Comparison of ENCODE assay signal across 8 cellular contexts in genomic region chr6:16239798-16240123, GRCh38. TPM values are rescaled to one million over a fixed set of nuclear protein-coding genes. Genes with fewer than 3 reads are reported as not detected.
A peak's percentile ranks its signal among the peaks of the same experiment; 100 is the strongest.
DNase-seq lines count a peak whose midpoint lies in the region; ATAC-seq, FAIRE-seq and TF ChIP-seq lines count a peak whose summit lies in the region.

No MANE protein-coding gene starts in this region.

- H3K9me3 ChIP-seq in astrocyte (ENCODE audit: insufficient read depth, low read depth, low read length) (no peaks in the 10 kb centered on the region), upper lobe of left lung (no peaks in the 10 kb centered on the region), thyroid gland (no peaks in the 10 kb centered on the region)

- H3K4me3 ChIP-seq in astrocyte (ENCODE audit: insufficient read depth, low read depth, low read length) (peak overlapping the region; percentile 69), upper lobe of left lung (peak overlapping the region in 3 of 4 donors; percentile 71 to 79 (median 71)), thyroid gland (replicated peaks in 1 of 3) (peak overlapping the region in 1 of 3 donors; percentile 71)

- H2AFZ ChIP-seq in astrocyte (ENCODE audit: low read depth, low read length): no peak overlapping the region

- TF ChIP-seq CTCF in astrocyte (IDR thresholded peaks at IDR 0.05; ENCODE audit: insufficient read depth, low read depth, low read length) (no peak), upper lobe of left lung (IDR thresholded peaks at IDR 0.05) (no peak), thyroid gland (IDR thresholded peaks at IDR 0.05) (no peak)

- no peak for FAIRE-seq in astrocyte (lab: Jason Lieb, UNC)

- no peaks in the 10 kb centered on the region for H3K27me3 ChIP-seq in astrocyte (ENCODE audit: insufficient read depth, low read length)
- H3K27me3 ChIP-seq in upper lobe of left lung: no peaks in the 10 kb centered on the region
- H3K27me3 ChIP-seq in thyroid gland: no peaks in the 10 kb centered on the region

- no peaks in the 10 kb centered on the region for H3K79me2 ChIP-seq in astrocyte (ENCODE audit: insufficient read depth, low read length)

- H3K4me1 ChIP-seq in astrocyte (ENCODE audit: insufficient read depth, low read length): peaks cover 33% of the 10 kb centered on the region
- peaks cover 19 to 43% (median 27%) of the 10 kb centered on the region in 4 donors for H3K4me1 ChIP-seq in upper lobe of left lung
- peaks cover 5 to 19% of the 10 kb centered on the region in 2 donors for H3K4me1 ChIP-seq in thyroid gland

- TF ChIP-seq EP300 in upper lobe of left lung (IDR thresholded peaks at IDR 0.05): no peak

- peaks cover 15% of the 10 kb centered on the region for H3K4me1 Mint-ChIP-seq in astrocyte (ENCODE audit: low read depth, unreplicated experiment)

- peaks cover 20% of the 10 kb centered on the region for H3K27me3 Mint-ChIP-seq in astrocyte (ENCODE audit: low read depth, unreplicated experiment)

- no peaks in the 10 kb centered on the region for H3K36me3 Mint-ChIP-seq in astrocyte (ENCODE audit: low read depth, unreplicated experiment)

- no peak overlapping the region for H3K9ac ChIP-seq in astrocyte (ENCODE audit: low read length)

- no peaks in the 10 kb centered on the region for H4K20me1 ChIP-seq in astrocyte (ENCODE audit: insufficient read depth, low read length)

- no peak overlapping the region for H3K4me3 Mint-ChIP-seq in astrocyte (ENCODE audit: unreplicated experiment)

- intact Hi-C loops in Right ventricle myocardium superior (cut with DNase I): loop anchor here (5.0 kb wide), 1 partner anchor 38 kb away; no protein-coding TSS in a partner anchor
- intact Hi-C loops in left ventricle myocardium superior (cut with micrococcal nuclease): no loop called here
- intact Hi-C loops in thyroid gland (cut with DNase I): no loop called here

- H3K36me3 ChIP-seq in astrocyte (ENCODE audit: insufficient read depth, low read length) (no peaks in the 10 kb centered on the region), upper lobe of left lung (no peaks in the 10 kb centered on the region), thyroid gland (no peaks in the 10 kb centered on the region)

- peak; percentile 70 for ATAC-seq in Right ventricle myocardium superior (ENCODE audit: poor library complexity)
- no peak for ATAC-seq in left ventricle myocardium superior
- ATAC-seq in upper lobe of left lung (ENCODE audit: low FRiP score in 2 of 2): peak in 1 of 2 donors; percentile 79
- ATAC-seq in HG02870 (IDR thresholded peaks at IDR 0.05; ENCODE audit: unreplicated experiment): no peak
- no peak for ATAC-seq in HG03378 (IDR thresholded peaks at IDR 0.05; ENCODE audit: unreplicated experiment)

- TF ChIP-seq POLR2A in upper lobe of left lung (IDR thresholded peaks at IDR 0.05) (no peak), thyroid gland (IDR thresholded peaks at IDR 0.05) (no peak)

- DNase-seq in Right ventricle myocardium superior (no peak), left ventricle myocardium superior (no peak), astrocyte (ENCODE audit: low read depth) (peak; percentile 58), lung microvascular endothelial cell (ENCODE audit: low read depth in 2 of 2) (peak; percentile 86 to 88), upper lobe of left lung (no peak), thyroid gland (no peak)

- H3K27ac Mint-ChIP-seq in astrocyte (ENCODE audit: unreplicated experiment): no peak overlapping the region

- no peak overlapping the region for H3K27ac ChIP-seq in astrocyte (ENCODE audit: low read depth, low read length)
- H3K27ac ChIP-seq in upper lobe of left lung: peak overlapping the region in 2 of 4 donors; percentile 48 to 83
- H3K27ac ChIP-seq in thyroid gland: peak overlapping the region in 1 of 3 donors; percentile 34

- H3K9me3 Mint-ChIP-seq in astrocyte (ENCODE audit: unreplicated experiment): no peaks in the 10 kb centered on the region

- 8 to 39% methylated on average over 5 of the region's 5 CpGs for WGBS in upper lobe of left lung, 2 donors
- 83 to 85% methylated on average over 3 to 5 of the region's 5 CpGs for WGBS in thyroid gland, 2 donors

- H3K4me2 ChIP-seq in astrocyte (ENCODE audit: low read length): peak overlapping the region; percentile 98

RNA-seq across cellular contexts. Expression of gene GMPR, which starts 1.4 kb away (rescaled TPM):
- total RNA-seq in Right ventricle myocardium superior (121 TPM), left ventricle myocardium superior (112 TPM), astrocyte (1.6 and 2.0 TPM in 2 replicates), lung microvascular endothelial cell (5.2 and 15.9 TPM in 2 replicates), upper lobe of left lung (10 to 100 TPM; 10.5 to 25.6 (median 16.4) TPM), thyroid gland (10 to 100 TPM in 1 of 4 donors, 1 to 10 TPM in 3; 2.8 to 10.8 (median 3.3) TPM)

Comparison
In these comparisons a context has a peak if more than half of its experiments do, and no peak if none do; other contexts are left out.
1. DNase-seq: peak in astrocyte (single experiment) and lung microvascular endothelial cell (2 of 2); none in Right ventricle myocardium superior (single experiment), left ventricle myocardium superior (single experiment), upper lobe of left lung (0 of 2) and thyroid gland (0 of 2).